Comparison of ENCODE assay signal across 15 cellular contexts in the genomic region with DNA sequence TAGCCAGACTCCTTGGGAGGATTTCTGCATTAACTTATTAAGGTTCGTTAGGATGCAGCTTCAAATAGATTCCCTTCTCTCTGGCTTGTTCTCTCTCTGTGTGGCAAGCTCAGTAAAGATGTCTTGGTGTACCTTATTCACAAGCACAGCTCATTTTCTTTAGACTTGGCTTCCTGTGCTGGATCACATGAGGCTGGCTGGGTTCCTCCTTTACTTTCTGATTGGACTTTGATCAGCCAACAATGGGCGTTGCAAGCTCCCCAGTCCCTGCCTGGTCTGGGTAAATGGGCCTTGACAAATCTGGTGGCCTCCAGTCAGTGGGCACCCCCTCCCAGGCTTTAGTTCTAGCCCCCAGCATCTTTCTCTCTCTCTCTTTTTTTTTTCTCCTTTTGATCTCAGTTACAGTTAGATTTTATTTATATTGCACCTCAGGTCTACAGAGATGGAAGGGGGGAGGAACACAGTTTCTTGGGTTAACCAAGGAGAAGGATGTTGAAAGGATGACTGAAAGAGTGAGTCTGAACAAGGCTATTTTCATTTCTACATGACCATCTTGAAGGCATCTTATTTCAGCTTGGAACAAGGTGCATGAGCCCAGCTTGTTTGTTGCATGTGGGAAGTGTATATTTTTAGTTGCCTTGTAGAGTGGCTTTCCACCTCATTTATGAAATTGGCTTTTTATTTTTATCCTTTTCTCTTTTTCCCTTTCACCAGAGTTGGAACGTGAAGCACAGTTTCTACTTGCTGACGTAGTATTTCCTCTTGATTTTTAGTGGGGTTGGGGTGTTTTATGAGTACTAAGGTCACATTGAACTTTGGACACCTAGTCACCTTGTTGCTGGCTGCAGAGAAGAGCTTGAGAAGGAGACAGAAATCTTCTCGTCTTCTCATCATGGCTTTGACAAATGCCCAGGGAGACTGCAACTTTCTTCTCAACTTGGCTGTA.
DNase-seq lines count a peak whose midpoint lies in the region; ATAC-seq, FAIRE-seq and TF ChIP-seq lines count a peak whose summit lies in the region.
"Had no signal": no experiment of that assay in that cellular context is flagged by ENCODE, and none has a peak within 500 bp of the region (broad histone marks: within the 10 kb centered on the region; RNA-seq: fewer than 3 reads in every experiment).

No MANE protein-coding gene starts in this region.

- H3K4me1 ChIP-seq in adrenal gland (replicated peaks in 1 of 2) (peaks cover 32 to 63% of the 10 kb centered on the region in 2 donors), iPS-18a (ENCODE audit: control insufficient read depth, low read depth, low read length) (peaks cover 53% of the 10 kb centered on the region)

- intact Hi-C loops in adrenal gland (cut with DNase I) = no loop called here

- H3K27me3 ChIP-seq in adrenal gland (no peaks in the 10 kb centered on the region), iPS-18a (ENCODE audit: control insufficient read depth, insufficient read depth, low read length) (no peaks in the 10 kb centered on the region)
- H3K27me3 ChIP-seq: upper lobe of left lung had no signal

- H3K36me3 ChIP-seq in adrenal gland (replicated peaks in 1 of 2) (no peaks in the 10 kb centered on the region), iPS-18a (ENCODE audit: control insufficient read depth, low read depth, low read length) (no peaks in the 10 kb centered on the region)
- H3K36me3 ChIP-seq: prostate gland, upper lobe of left lung had no signal

- no peak overlapping the region for H3K4me3 ChIP-seq in adrenal gland
- peak overlapping the region; percentile 46 for H3K4me3 ChIP-seq in iPS-18a (ENCODE audit: low read length)
- H3K4me3 ChIP-seq: prostate gland, upper lobe of left lung had no signal

- ATAC-seq in GM19463 (IDR thresholded peaks at IDR 0.05; ENCODE audit: unreplicated experiment) = no peak
- ATAC-seq in HG03139 (IDR thresholded peaks at IDR 0.05; ENCODE audit: unreplicated experiment) = no peak
- ATAC-seq in HG02970 (IDR thresholded peaks at IDR 0.05; ENCODE audit: low FRiP score, unreplicated experiment) = no peak

- H3K9me3 ChIP-seq in adrenal gland (replicated peaks in 1 of 3) (no peaks in the 10 kb centered on the region), iPS-18a (ENCODE audit: control insufficient read depth, low read depth, low read length) (no peaks in the 10 kb centered on the region)
- H3K9me3 ChIP-seq: prostate gland, upper lobe of left lung had no signal

- H3K27ac ChIP-seq in adrenal gland (peak overlapping the region in 3 of 5 donors; percentile 68 to 87 (median 82)), iPS-18a (ENCODE audit: low read length) (peak overlapping the region; percentile 63)
- H3K27ac ChIP-seq: HL-60, prostate gland had no signal

- DNase-seq in D721Med (ENCODE audit: insufficient read length, low spot score) = no peak
- DNase-seq in adrenal gland = no peak
- DNase-seq in pons (ENCODE audit: low spot score) = peak; percentile 37
- no peak for DNase-seq in epidermal melanocyte (ENCODE audit: insufficient read length, low spot score)
- DNase-seq: activated B cell treated with CpG ODN at 0.5 μM for 24 hours, erythroblast, NCI-H1092 had no signal

- WGBS in adrenal gland, 4 donors = 61 to 83% (median 67%) methylated on average over 5 of the region's 5 CpGs

- no peak for TF ChIP-seq POLR2A in adrenal gland (IDR thresholded peaks at IDR 0.05)

- H3K9ac ChIP-seq in iPS-18a (ENCODE audit: low read length) = peak overlapping the region; percentile 25

- FAIRE-seq in D721Med (lab: Jason Lieb, UNC) = peak; percentile 74
- FAIRE-seq: bronchial epithelial cell had no signal

- TF ChIP-seq CTCF in D721Med (IDR thresholded peaks at IDR 0.05; ENCODE audit: insufficient read depth, missing control alignments) (no peak), adrenal gland (IDR thresholded peaks at IDR 0.05) (no peak)
